15 cellular contexts compared by ENCODE assay signal in the genomic region with DNA sequence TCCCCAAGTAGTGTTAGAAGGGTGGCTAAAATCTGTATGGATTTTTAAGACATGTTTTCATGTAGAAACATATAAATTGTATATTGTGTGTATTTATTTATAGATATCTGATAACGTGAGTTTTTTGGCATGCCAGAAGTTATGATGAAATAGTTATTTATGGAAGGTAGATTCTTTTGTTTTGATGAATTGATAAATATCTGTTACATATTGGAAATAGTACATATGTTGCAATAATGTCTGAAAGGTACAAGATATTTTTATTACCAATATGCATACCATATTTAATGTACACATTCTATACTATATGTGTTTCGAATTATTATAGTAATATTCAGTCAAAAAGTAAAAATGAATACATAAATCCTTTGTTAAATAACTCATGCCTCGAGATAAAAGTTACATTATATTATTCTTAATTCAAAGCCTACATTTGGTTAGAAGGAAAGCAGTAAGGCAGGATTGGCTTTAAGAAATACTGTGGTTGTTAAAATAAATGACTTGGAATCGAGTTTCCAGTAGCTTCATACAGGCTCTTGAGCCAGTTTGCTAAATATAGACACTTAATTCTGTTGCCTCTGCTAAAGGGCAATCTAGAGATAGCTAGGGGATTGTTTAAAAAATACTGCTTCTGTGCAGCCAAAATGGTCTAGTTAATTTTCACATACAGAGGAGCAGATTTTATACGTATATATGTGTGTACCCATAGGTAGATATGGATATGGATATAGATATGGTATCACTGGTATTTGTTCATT.
DNase-seq lines count a peak whose midpoint lies in the region; ATAC-seq, FAIRE-seq and TF ChIP-seq lines count a peak whose summit lies in the region.
"Had no signal": no experiment of that assay in that cellular context is flagged by ENCODE, and none has a peak within 500 bp of the region (broad histone marks: within the 10 kb centered on the region; RNA-seq: fewer than 3 reads in every experiment).

No MANE protein-coding gene starts in this region.

- H2AFZ ChIP-seq in K562 (ENCODE audit: low read depth, low read length) = no peak overlapping the region

- H3K4me1 ChIP-seq in cardiac muscle cell (ENCODE audit: low read depth) (peaks cover 28% of the 10 kb centered on the region), K562 (replicated peaks in 1 of 2; ENCODE audit: control insufficient read depth in 2 of 2, insufficient read depth in 2 of 2, low read length in 2 of 2) (peaks cover 0 to 4% of the 10 kb centered on the region in 2 experiments; a peak in 1 of 5 replicates), transverse colon (no peaks in the 10 kb centered on the region)
- H3K4me1 ChIP-seq: BLaER1, Caco-2 had no signal

- in situ Hi-C loops in K562 (cut with MboI) = no loop called here
- in situ Hi-C loops in transverse colon (cut with MboI; ENCODE audit: low pct_ligation_motif_present in 1 of 4, low pct_unique_long_range_greater_than_20kb in 1 of 4, low sequenced_read_pairs in 3 of 4) = no loop called here

- no peaks in the 10 kb centered on the region for H4K20me1 ChIP-seq in K562 (replicated peaks; ENCODE audit: control insufficient read depth, insufficient read depth, low read length)
- H4K20me1 ChIP-seq: BLaER1 had no signal

- intact Hi-C loops in cardiac septum (cut with DNase I) = no loop called here
- intact Hi-C loops in K562 (cut with micrococcal nuclease) = no loop called here
- intact Hi-C loops in transverse colon (cut with DNase I; ENCODE audit: low total_unique reads) = no loop called here

- POLR2A ChIA-PET in K562 (lab: Yijun Ruan, JAX) = no interaction called here

- ATAC-seq in K562 (no peak), GM21526 (IDR thresholded peaks at IDR 0.05; ENCODE audit: low FRiP score, unreplicated experiment) (no peak)

- no peak overlapping the region for H3K4me3 ChIP-seq in cardiac muscle cell
- no peak overlapping the region for H3K4me3 ChIP-seq in K562
- no peak overlapping the region for H3K4me3 ChIP-seq in transverse colon
- H3K4me3 ChIP-seq: BLaER1 had no signal

- H3K27ac ChIP-seq in cardiac muscle cell (peak overlapping the region; percentile 72), K562 (ENCODE audit: extremely low read depth, low read depth, low read length) (no peak overlapping the region), transverse colon (no peak overlapping the region)
- H3K27ac ChIP-seq: BLaER1 had no signal

- no peak for TF ChIP-seq EP300 in K562 (IDR thresholded peaks at IDR 0.05; ENCODE audit: low read length)
- no peak for TF ChIP-seq EP300 in transverse colon (IDR thresholded peaks at IDR 0.05; ENCODE audit: low read depth)

- no peak for TF ChIP-seq RAD21 in K562 (CRISPR knock-in tag; conservative IDR thresholded peaks at IDR 0.05 in 1 of 2, IDR thresholded peaks at IDR 0.05 in 1 of 2)

- FAIRE-seq in G401.6 (lab: Jason Lieb, UNC) (peak; percentile 19), K562 (lab: Jason Lieb, UNC) (no peak)

- H3K27me3 ChIP-seq in cardiac muscle cell = no peaks in the 10 kb centered on the region
- no peaks in the 10 kb centered on the region for H3K27me3 ChIP-seq in K562 (ENCODE audit: control insufficient read depth in 2 of 2, insufficient read depth in 2 of 2, low read length in 2 of 2)
- no peaks in the 10 kb centered on the region for H3K27me3 ChIP-seq in transverse colon
- H3K27me3 ChIP-seq: BLaER1 had no signal

- CTCF ChIA-PET in K562 (lab: Yijun Ruan, JAX; ENCODE audit: low intra/inter-chr PET ratio) = no interaction called here

- H3K79me2 ChIP-seq in K562 (ENCODE audit: control insufficient read depth, insufficient read depth, low read length) = peaks cover 6% of the 10 kb centered on the region; the same call in 2 of the 3 replicates

- TF ChIP-seq CTCF in cardiac muscle cell (IDR thresholded peaks at IDR 0.05; ENCODE audit: low read depth, low read length) = no peak
- TF ChIP-seq CTCF in K562 (IDR thresholded peaks at IDR 0.05 in 2 of 3, conservative IDR thresholded peaks at IDR 0.05 in 1 of 3; ENCODE audit: insufficient read depth in 2 of 3, low read depth in 1 of 3, low read length in 3 of 3) = no peak
- TF ChIP-seq CTCF in transverse colon (IDR thresholded peaks at IDR 0.05) = no peak

- TF ChIP-seq POLR2A in K562 (conservative IDR thresholded peaks at IDR 0.05) (no peak), transverse colon (IDR thresholded peaks at IDR 0.05) (no peak)

- H3K9me1 ChIP-seq in K562 (ENCODE audit: control insufficient read depth, insufficient read depth, low read length) = no peaks in the 10 kb centered on the region

- DNase-seq in cardiac muscle cell (ENCODE audit: low read depth in 1 of 2, low spot score in 1 of 2) (peak in 1 of 2 donors; percentile 40), cardiac septum (ENCODE audit: low spot score) (no peak), K562 (ENCODE audit: extremely low read depth in 1 of 4, low spot score in 3 of 4) (no peak), myocyte (ENCODE audit: low read depth) (peak; percentile 6), transverse colon (no peak)
- DNase-seq: 8988T; AML-193; Caco-2; CD8-positive, alpha-beta memory T cell; DMS53; GOT3; H9 had no signal

- H3K9me3 ChIP-seq in cardiac muscle cell (ENCODE audit: low read depth) (no peaks in the 10 kb centered on the region), K562 (replicated peaks; ENCODE audit: control insufficient read depth, insufficient read depth, low read depth, low read length) (no peaks in the 10 kb centered on the region), transverse colon (no peaks in the 10 kb centered on the region)
- H3K9me3 ChIP-seq: Caco-2 had no signal

- H3K36me3 ChIP-seq in cardiac muscle cell = no peaks in the 10 kb centered on the region
- H3K36me3 ChIP-seq in K562 (ENCODE audit: control insufficient read depth, insufficient read depth, low read length) = no peaks in the 10 kb centered on the region
- H3K36me3 ChIP-seq in transverse colon = no peaks in the 10 kb centered on the region
- H3K36me3 ChIP-seq: BLaER1 had no signal

- BruUV-seq in K562 (replicated peaks; lab: Mats Ljungman, UMichigan) = no TSS peak

- H3K9ac ChIP-seq in K562 (ENCODE audit: insufficient read depth in 1 of 2, low read depth in 2 of 2, low read length in 2 of 2) = no peak overlapping the region
- H3K9ac ChIP-seq: BLaER1 had no signal

- WGBS in K562 (ENCODE audit: insufficient coverage, low coverage, missing lambda C conversion rate) = 3% methylated on average over 5 of the region's 5 CpGs
- WGBS in transverse colon (ENCODE audit: low coverage in 1 of 2), 2 donors = 46 to 48% methylated on average over 5 of the region's 5 CpGs

- no peak overlapping the region for H3K4me2 ChIP-seq in K562 (ENCODE audit: insufficient read depth, low read length)
- H3K4me2 ChIP-seq: BLaER1 had no signal

TF ChIP-seq in K562, 482 proteins besides CTCF, POLR2A, EP300 and RAD21:
- TF ChIP-seq CEBPG (CRISPR knock-in tag; IDR thresholded peaks at IDR 0.05) (no peak), CEBPG (tag; conservative IDR thresholded peaks at IDR 0.05 in 1 of 2, IDR thresholded peaks at IDR 0.05 in 1 of 2) (peak; percentile 46 to 82), TRIM24 (IDR thresholded peaks at IDR 0.05) (no peak), SNIP1 (IDR thresholded peaks at IDR 0.05; ENCODE audit: low read depth) (no peak), HINFP (tag; conservative IDR thresholded peaks at IDR 0.05; ENCODE audit: low read depth) (no peak), CEBPB (tag; IDR thresholded peaks at IDR 0.05) (peak; percentile 77), TSC22D4 (tag; IDR thresholded peaks at IDR 0.05) (no peak), WHSC1 (IDR thresholded peaks at IDR 0.05; ENCODE audit: low read length) (no peak)
TF ChIP-seq in K562: peak in this region for 2.
